In genomic region chr19:36526581-36526980, GRCh38 we compare ENCODE assay signal across 10 cellular contexts. TPM values are rescaled to one million over a fixed set of nuclear protein-coding genes. Genes with fewer than 3 reads are reported as not detected.
DNase-seq lines count a peak whose midpoint lies in the region; ATAC-seq and TF ChIP-seq lines count a peak whose summit lies in the region.
"Had no signal": no experiment of that assay in that cellular context is flagged by ENCODE, and none has a peak within 500 bp of the region (broad histone marks: within the 10 kb centered on the region; RNA-seq: fewer than 3 reads in every experiment).

No MANE protein-coding gene starts in this region.

- H3K36me3 ChIP-seq in breast epithelium = peaks cover 18% of the 10 kb centered on the region

- no peaks in the 10 kb centered on the region for H3K27me3 ChIP-seq in breast epithelium
- H3K27me3 ChIP-seq: SJSA1 had no signal

- H3K4me1 ChIP-seq in breast epithelium = peaks cover 0 to 10% of the 10 kb centered on the region in 2 donors

- peak; percentile 6 for DNase-seq in MCF 10A (ENCODE audit: unreplicated experiment)
- no peak for DNase-seq in breast epithelium (ENCODE audit: low spot score in 2 of 2)
- DNase-seq in activated T-helper 1 cell treated with anti-CD3 and anti-CD28 coated beads, Interleukin-12 subunit alpha, Interleukin-12 subunit beta, Interleukin-2, Interleukin-4 antibody, amounts not matched to agents 30 ng/mL and 10 ng/mL and 1 ng/mL, durations not matched to agents 14 hours and 24 hours and 36 hours (ENCODE audit: low spot score) = no peak
- DNase-seq in stimulated activated naive CD8-positive, alpha-beta T cell treated with anti-CD3 and anti-CD28 coated beads, Interleukin-15, amount 100 ng/mL, for 72 hours = no peak
- DNase-seq: NCI-H187 treated with DMSO at 0.1 percent for 48 hours had no signal

- peaks cover 44% of the 10 kb centered on the region for H3K36me3 Mint-ChIP-seq in MCF 10A (ENCODE audit: insufficient read depth, unreplicated experiment)
- H3K36me3 Mint-ChIP-seq in activated T-helper 1 cell treated with anti-CD3 and anti-CD28 coated beads, Interleukin-12 subunit alpha, Interleukin-12 subunit beta, Interleukin-2, Interleukin-4 antibody, amounts not matched to agents 30 ng/mL and 10 ng/mL and 1 ng/mL, durations not matched to agents 14 hours and 24 hours and 36 hours (ENCODE audit: low read depth) = peaks cover 37% of the 10 kb centered on the region

- H3K9me3 ChIP-seq in breast epithelium (peaks cover 46 to 68% of the 10 kb centered on the region in 2 donors), iPS-18c (ENCODE audit: control insufficient read depth, insufficient read depth, low read length) (peaks cover 4% of the 10 kb centered on the region)

- no TSS peak for BruUV-seq in MCF 10A (replicated peaks; lab: Mats Ljungman, UMichigan)

- no peak overlapping the region for H3K27ac ChIP-seq in breast epithelium
- H3K27ac ChIP-seq: SJSA1 had no signal

- POLR2A ChIA-PET in MCF 10A (lab: Yijun Ruan, JAX) = interaction anchor here (0.7 to 3.9 kb wide), 7 partner anchors 8 to 158 kb away, joined by 3 to 67 read pairs (median 7); partner anchors contain the start of genes ZFP14, ZNF529 and ZNF566

- peaks cover 9% of the 10 kb centered on the region for H3K4me1 Mint-ChIP-seq in MCF 10A (ENCODE audit: insufficient read depth, unreplicated experiment)
- H3K4me1 Mint-ChIP-seq in activated T-helper 1 cell treated with anti-CD3 and anti-CD28 coated beads, Interleukin-12 subunit alpha, Interleukin-12 subunit beta, Interleukin-2, Interleukin-4 antibody, amounts not matched to agents 30 ng/mL and 10 ng/mL and 1 ng/mL, durations not matched to agents 14 hours and 24 hours and 36 hours (ENCODE audit: low read depth) = peaks cover 22% of the 10 kb centered on the region
- H3K4me1 Mint-ChIP-seq in stimulated activated naive CD8-positive, alpha-beta T cell treated with anti-CD3 and anti-CD28 coated beads, Interleukin-15, amount 100 ng/mL, for 72 hours = peaks cover 22% of the 10 kb centered on the region

- no peaks in the 10 kb centered on the region for H3K27me3 Mint-ChIP-seq in MCF 10A (ENCODE audit: insufficient read depth, unreplicated experiment)
- H3K27me3 Mint-ChIP-seq in activated T-helper 1 cell treated with anti-CD3 and anti-CD28 coated beads, Interleukin-12 subunit alpha, Interleukin-12 subunit beta, Interleukin-2, Interleukin-4 antibody, amounts not matched to agents 30 ng/mL and 10 ng/mL and 1 ng/mL, durations not matched to agents 14 hours and 24 hours and 36 hours (ENCODE audit: insufficient read depth) = peaks cover 1% of the 10 kb centered on the region
- H3K27me3 Mint-ChIP-seq in stimulated activated naive CD8-positive, alpha-beta T cell treated with anti-CD3 and anti-CD28 coated beads, Interleukin-15, amount 100 ng/mL, for 72 hours = no peaks in the 10 kb centered on the region

- no peak for TF ChIP-seq POLR2A in breast epithelium (IDR thresholded peaks at IDR 0.05)

- CTCF ChIA-PET in MCF 10A (lab: Yijun Ruan, JAX) = no interaction called here

- peak overlapping the region; percentile 96 for H3K4me3 Mint-ChIP-seq in MCF 10A (ENCODE audit: unreplicated experiment)
- peak overlapping the region; percentile 77 for H3K4me3 Mint-ChIP-seq in activated T-helper 1 cell treated with anti-CD3 and anti-CD28 coated beads, Interleukin-12 subunit alpha, Interleukin-12 subunit beta, Interleukin-2, Interleukin-4 antibody, amounts not matched to agents 30 ng/mL and 10 ng/mL and 1 ng/mL, durations not matched to agents 14 hours and 24 hours and 36 hours
- peak overlapping the region; percentile 46 to 100 for H3K4me3 Mint-ChIP-seq in stimulated activated naive CD8-positive, alpha-beta T cell treated with anti-CD3 and anti-CD28 coated beads, Interleukin-15, amount 100 ng/mL, for 72 hours

- H3K4me3 ChIP-seq in breast epithelium = peak overlapping the region in 1 of 3 donors; percentile 79
- 0 out of 2 replicates have a peak overlapping the region, but pooled peaks have one; percentile 97 for H3K4me3 ChIP-seq in iPS-18c (ENCODE audit: insufficient read depth, low read depth, low read length)

- peaks cover 14% of the 10 kb centered on the region for H3K9me3 Mint-ChIP-seq in MCF 10A (ENCODE audit: unreplicated experiment)
- H3K9me3 Mint-ChIP-seq in activated T-helper 1 cell treated with anti-CD3 and anti-CD28 coated beads, Interleukin-12 subunit alpha, Interleukin-12 subunit beta, Interleukin-2, Interleukin-4 antibody, amounts not matched to agents 30 ng/mL and 10 ng/mL and 1 ng/mL, durations not matched to agents 14 hours and 24 hours and 36 hours = peaks cover 49% of the 10 kb centered on the region
- H3K9me3 Mint-ChIP-seq in stimulated activated naive CD8-positive, alpha-beta T cell treated with anti-CD3 and anti-CD28 coated beads, Interleukin-15, amount 100 ng/mL, for 72 hours = peaks cover 28 to 42% of the 10 kb centered on the region in 2 donors

- intact Hi-C loops in MCF 10A (cut with micrococcal nuclease) (loop anchor here (10.0 kb wide), 2 partner anchors 138 to 308 kb away; partner anchors contain the start of genes ZNF461 and ZNF790), breast epithelium (cut with DNase I; ENCODE audit: low total_unique reads) (no loop called here)
- intact Hi-C loops in activated T-helper 1 cell treated with anti-CD3 and anti-CD28 coated beads, Interleukin-12 subunit alpha, Interleukin-12 subunit beta, Interleukin-2, Interleukin-4 antibody, amounts not matched to agents 30 ng/mL and 10 ng/mL and 1 ng/mL, durations not matched to agents 14 hours and 24 hours and 36 hours (cut with micrococcal nuclease) = loop anchor here (5.0 kb wide), 1 partner anchor 311 kb away; the partner anchor contains the start of gene ZNF790

- no peak for ATAC-seq in stimulated activated naive CD8-positive, alpha-beta T cell treated with anti-CD3 and anti-CD28 coated beads, Interleukin-15, amount 100 ng/mL, for 72 hours
- ATAC-seq in GM21528 (IDR thresholded peaks at IDR 0.05; ENCODE audit: low FRiP score, unreplicated experiment) = no peak
- no peak for ATAC-seq in HG03571 (IDR thresholded peaks at IDR 0.05; ENCODE audit: unreplicated experiment)
- no peak for ATAC-seq in HG03280 (IDR thresholded peaks at IDR 0.05; ENCODE audit: unreplicated experiment)

- TF ChIP-seq CTCF in MCF 10A (IDR thresholded peaks at IDR 0.05; ENCODE audit: unreplicated experiment) = no peak
- no peak for TF ChIP-seq CTCF in breast epithelium (IDR thresholded peaks at IDR 0.05)

- H3K27ac Mint-ChIP-seq in MCF 10A (ENCODE audit: low read depth, unreplicated experiment) = peak overlapping the region; percentile 99
- H3K27ac Mint-ChIP-seq in activated T-helper 1 cell treated with anti-CD3 and anti-CD28 coated beads, Interleukin-12 subunit alpha, Interleukin-12 subunit beta, Interleukin-2, Interleukin-4 antibody, amounts not matched to agents 30 ng/mL and 10 ng/mL and 1 ng/mL, durations not matched to agents 14 hours and 24 hours and 36 hours = peak overlapping the region; percentile 23
- peak overlapping the region in 1 of 2 donors; percentile 78 for H3K27ac Mint-ChIP-seq in stimulated activated naive CD8-positive, alpha-beta T cell treated with anti-CD3 and anti-CD28 coated beads, Interleukin-15, amount 100 ng/mL, for 72 hours

RNA-seq across cellular contexts. Expression of gene ZNF260, which starts 1.5 kb away (rescaled TPM):
- 13.8 and 14.5 TPM in 2 replicates for total RNA-seq in MCF 10A (2022)
- total RNA-seq in breast epithelium = 10 to 100 TPM in 2 of 3 donors, 1 to 10 TPM in 1; 9.1 to 35.6 (median 22.0) TPM
- total RNA-seq in activated T-helper 1 cell treated with anti-CD3 and anti-CD28 coated beads, Interleukin-12 subunit alpha, Interleukin-12 subunit beta, Interleukin-2, Interleukin-4 antibody, amounts not matched to agents 30 ng/mL and 10 ng/mL and 1 ng/mL, durations not matched to agents 14 hours and 24 hours and 36 hours = 7.5 and 8.9 TPM in 2 replicates

RNA-seq across cellular contexts. Expression of gene ZNF566, which starts 37.2 kb away (rescaled TPM):
- total RNA-seq in MCF 10A (2022) = 3.9 and 6.6 TPM in 2 replicates
- total RNA-seq in breast epithelium = 10 to 100 TPM; 10.2 to 14.7 (median 11.4) TPM
- total RNA-seq in activated T-helper 1 cell treated with anti-CD3 and anti-CD28 coated beads, Interleukin-12 subunit alpha, Interleukin-12 subunit beta, Interleukin-2, Interleukin-4 antibody, amounts not matched to agents 30 ng/mL and 10 ng/mL and 1 ng/mL, durations not matched to agents 14 hours and 24 hours and 36 hours = 6.9 and 8.7 TPM in 2 replicates

RNA-seq across cellular contexts. Expression of gene ZNF529, which starts 46.5 kb away (rescaled TPM):
- 11.4 and 12.8 TPM in 2 replicates for total RNA-seq in MCF 10A (2022)
- 10 to 100 TPM in 2 of 3 donors, 1 to 10 TPM in 1; 8.2 to 20.3 (median 14.7) TPM for total RNA-seq in breast epithelium
- total RNA-seq in activated T-helper 1 cell treated with anti-CD3 and anti-CD28 coated beads, Interleukin-12 subunit alpha, Interleukin-12 subunit beta, Interleukin-2, Interleukin-4 antibody, amounts not matched to agents 30 ng/mL and 10 ng/mL and 1 ng/mL, durations not matched to agents 14 hours and 24 hours and 36 hours = 20.3 and 20.7 TPM in 2 replicates
